ENCODE assay signal across 8 cellular contexts in genomic region chr22:36329217-36330078, GRCh38. TPM values are rescaled to one million over a fixed set of nuclear protein-coding genes. Genes with fewer than 3 reads are reported as not detected.
A peak's percentile ranks its signal among the peaks of the same experiment; 100 is the strongest.
DNase-seq lines count a peak whose midpoint lies in the region; ATAC-seq and TF ChIP-seq lines count a peak whose summit lies in the region.

No MANE protein-coding gene starts in this region.

- DNase-seq in H4 (ENCODE audit: low spot score) (peak; percentile 98), PC-9 (peak; percentile 95 to 96), fibroblast of pulmonary artery (ENCODE audit: low read depth) (peak; percentile 98), osteoblast (ENCODE audit: insufficient read length, low spot score, missing footprints) (peak; percentile 94), testis (no peak), RKO (ENCODE audit: low spot score) (no peak)
- peak; percentile 43 to 64 for DNase-seq in activated T-helper 1 cell treated with anti-CD3 and anti-CD28 coated beads, Interleukin-2, amount 50 U/mL, for 16 hours (ENCODE audit: low read depth in 1 of 2, low spot score in 1 of 2)

- H3K27me3 ChIP-seq in PC-9 (ENCODE audit: insufficient read depth, low read depth) (no peaks in the 10 kb centered on the region), osteoblast (ENCODE audit: insufficient read depth, low read length) (no peaks in the 10 kb centered on the region), testis (no peaks in the 10 kb centered on the region)

- H3F3A ChIP-seq in PC-9 (ENCODE audit: insufficient read depth, low read depth) = peaks cover 98% of the 10 kb centered on the region

- peaks cover 63% of the 10 kb centered on the region for H3K4me1 ChIP-seq in PC-9 (replicated peaks; ENCODE audit: insufficient read depth)
- H3K4me1 ChIP-seq in osteoblast (ENCODE audit: insufficient read depth, low read length) = peaks cover 99% of the 10 kb centered on the region
- peaks cover 90% of the 10 kb centered on the region for H3K4me1 ChIP-seq in testis

- 40 to 45% methylated on average over 24 of the region's 24 CpGs for WGBS in testis, 2 donors

- TF ChIP-seq CTCF in PC-9 (conservative IDR thresholded peaks at IDR 0.05) (no peak), fibroblast of pulmonary artery (IDR thresholded peaks at IDR 0.05; ENCODE audit: low read length, missing control alignments) (no peak), osteoblast (IDR thresholded peaks at IDR 0.05; ENCODE audit: extremely low read depth, low read depth, low read length) (no peak), testis (IDR thresholded peaks at IDR 0.05) (no peak)

- H4K20me1 ChIP-seq in PC-9 (ENCODE audit: insufficient read depth) (peaks cover 25% of the 10 kb centered on the region), osteoblast (ENCODE audit: insufficient read depth, low read length) (peaks cover 19% of the 10 kb centered on the region)

- intact Hi-C loops in PC-9 (cut with micrococcal nuclease; ENCODE audit: unreplicated experiment) = loop anchor here (1.0 to 5.0 kb wide), 7 partner anchors 23 to 868 kb away; no protein-coding TSS in a partner anchor
- intact Hi-C loops in testis (cut with DNase I; ENCODE audit: low total_unique reads) = loop anchor here (10.0 kb wide), 1 partner anchor 55 kb away; the partner anchor contains the start of gene MYH9

- BruUV-seq in PC-9 (replicated peaks; lab: Mats Ljungman, UMichigan) = no TSS peak

- H3K9me3 ChIP-seq in PC-9 (ENCODE audit: insufficient read depth, low read depth) = no peaks in the 10 kb centered on the region
- H3K9me3 ChIP-seq in osteoblast (ENCODE audit: low read depth, low read length) = no peaks in the 10 kb centered on the region
- no peaks in the 10 kb centered on the region for H3K9me3 ChIP-seq in testis

- H3K4me3 ChIP-seq in PC-9 = peak overlapping the region; percentile 17; the same call in 1 of the 2 replicates
- H3K4me3 ChIP-seq in fibroblast of pulmonary artery (replicated peaks; ENCODE audit: low read depth, low read length) = no peak overlapping the region
- peak overlapping the region; percentile 36 for H3K4me3 ChIP-seq in osteoblast (ENCODE audit: insufficient read depth, low read length)
- H3K4me3 ChIP-seq in testis = no peak overlapping the region

- POLR2A ChIA-PET in PC-9 (lab: Charles Lee; ENCODE audit: unreplicated experiment) = interaction anchor here (0.5 to 0.6 kb wide), 3 partner anchors 26 to 953 kb away, joined by 3 to 10 read pairs (median 3); no protein-coding TSS in a partner anchor

- no peak for ATAC-seq in GM21723 (IDR thresholded peaks at IDR 0.05; ENCODE audit: unreplicated experiment)

- no peak for TF ChIP-seq POLR2A in testis (IDR thresholded peaks at IDR 0.05)

- H3K27ac ChIP-seq in PC-9 = peak overlapping the region; percentile 96
- H3K27ac ChIP-seq in osteoblast (ENCODE audit: low read depth, low read length) = peak overlapping the region; percentile 99
- peak overlapping the region; percentile 89 to 92 for H3K27ac ChIP-seq in testis

- H3K36me3 ChIP-seq in PC-9 (ENCODE audit: low read depth) = peaks cover 49% of the 10 kb centered on the region
- peaks cover 85% of the 10 kb centered on the region for H3K36me3 ChIP-seq in osteoblast (ENCODE audit: insufficient read depth, low read length)
- no peaks in the 10 kb centered on the region for H3K36me3 ChIP-seq in testis (ENCODE audit: low read depth, missing control alignments)

- CTCF ChIA-PET in PC-9 (lab: Charles Lee) = interaction anchor here (1.3 kb wide), 1 partner anchor 36 kb away, joined by 3 read pairs; no protein-coding TSS in a partner anchor

- H2AFZ ChIP-seq in PC-9 (no peak overlapping the region), osteoblast (ENCODE audit: low read length) (no peak overlapping the region)

- H3K79me2 ChIP-seq in PC-9 (ENCODE audit: low read depth) (peaks cover 95% of the 10 kb centered on the region), osteoblast (ENCODE audit: insufficient read depth, low read length) (peaks cover 100% of the 10 kb centered on the region)

- H3K4me2 ChIP-seq in PC-9 (peak overlapping the region; percentile 82), osteoblast (ENCODE audit: insufficient read depth, low read length) (peak overlapping the region; percentile 66)

- no peaks in the 10 kb centered on the region for H3K9me2 ChIP-seq in PC-9 (ENCODE audit: insufficient read depth)

RNA-seq across cellular contexts. Expression of gene MYH9, which starts 58.3 kb away (rescaled TPM):
- 57.5 and 82.9 TPM in 2 replicates for total RNA-seq in H4 (2014; rRNA removed; shearing (Covaris generic))
- total RNA-seq in PC-9 (2021) (758 and 776 TPM in 2 replicates), osteoblast (796 and 964 TPM in 2 replicates), testis (100 to 1,000 TPM; 141 to 146 TPM)
- 129 TPM for polyA plus RNA-seq in testis (ENCODE audit: insufficient read depth, low read depth, low replicate concordance)

Comparison
In these comparisons a context has a peak if more than half of its experiments do, and no peak if none do; other contexts are left out.
1. DNase-seq: peak in H4 (single experiment), PC-9 (2 of 2), activated T-helper 1 cell treated with anti-CD3 and anti-CD28 coated beads, Interleukin-2, amount 50 U/mL, for 16 hours (2 of 2), fibroblast of pulmonary artery (single experiment) and osteoblast (single experiment); none in testis (single experiment) and RKO (single experiment).
2. H3K4me3 ChIP-seq: peak in PC-9 (single experiment) and osteoblast (single experiment); none in fibroblast of pulmonary artery (single experiment) and testis (0 of 2).
3. Peak in every context shown above with its lines, with median percentiles within 50 percentile points of each other: H3K27ac ChIP-seq.